Comparison of ENCODE assay signal across 8 cellular contexts in the genomic region with DNA sequence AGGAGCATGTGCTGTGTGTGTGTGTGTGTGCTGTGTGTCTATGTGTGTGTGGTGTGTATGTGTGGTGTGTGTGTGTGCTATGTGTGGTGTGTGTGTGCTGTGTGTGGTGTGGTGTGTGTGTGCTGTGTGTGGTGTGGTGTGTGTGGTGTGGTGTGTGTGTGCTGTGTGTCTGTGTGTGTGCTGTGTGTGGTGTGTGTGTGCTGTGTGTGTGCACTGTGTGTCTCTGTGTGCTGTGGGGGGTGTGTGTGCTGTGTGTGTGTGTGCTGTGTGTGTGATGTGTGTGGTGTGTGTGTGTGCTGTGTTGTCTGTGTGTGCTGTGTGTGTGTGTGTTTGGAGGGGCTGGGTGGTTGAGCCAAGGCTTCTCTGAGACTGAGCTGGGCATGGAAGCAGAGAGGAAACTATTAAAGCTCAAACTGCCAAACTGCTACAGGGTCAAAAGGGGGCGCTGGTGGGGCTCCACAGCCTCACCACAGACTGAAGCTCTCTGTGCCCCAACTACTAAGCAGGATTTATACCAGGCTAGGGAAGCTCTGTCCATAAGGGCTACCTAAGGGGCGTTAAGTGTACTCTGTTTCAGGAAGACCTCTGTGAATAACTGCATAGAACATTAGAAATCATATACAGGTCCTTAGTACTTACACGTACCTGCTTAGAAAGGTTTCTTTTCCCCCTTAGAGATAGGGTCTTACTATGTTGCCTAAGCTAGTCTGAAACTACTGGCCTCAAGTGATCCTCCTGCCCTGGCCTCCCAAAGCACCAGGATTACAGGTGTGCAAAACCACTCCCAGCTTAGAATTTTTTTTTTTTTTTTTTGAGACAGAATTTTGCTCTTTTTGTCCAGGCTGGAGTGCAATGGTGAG.
A peak's percentile ranks its signal among the peaks of the same experiment; 100 is the strongest.
DNase-seq lines count a peak whose midpoint lies in the region; ATAC-seq, FAIRE-seq and TF ChIP-seq lines count a peak whose summit lies in the region.

No MANE protein-coding gene starts in this region.

- H3K36me3 Mint-ChIP-seq in activated naive CD8-positive, alpha-beta T cell: peaks cover 3% of the 10 kb centered on the region

- DNase-seq in D721Med (ENCODE audit: insufficient read length, low spot score) (peak; percentile 48), KBM-7 (peak; percentile 81), SW480 (ENCODE audit: low spot score) (peak; percentile 43), hepatic stellate cell (ENCODE audit: low spot score) (peak; percentile 57), epidermal melanocyte (ENCODE audit: insufficient read length, low spot score) (no peak)
- DNase-seq in stimulated activated CD4-positive, alpha-beta T cell treated with anti-CD3 and anti-CD28 coated beads, Interleukin-15, amount 100 ng/mL, for 24 hours: peak; percentile 62

- no peak overlapping the region for H3K4me3 Mint-ChIP-seq in activated naive CD8-positive, alpha-beta T cell

- H3K4me1 Mint-ChIP-seq in activated naive CD8-positive, alpha-beta T cell (ENCODE audit: low read depth): peaks cover 13% of the 10 kb centered on the region

- peak overlapping the region; percentile 64 for H3K27ac Mint-ChIP-seq in activated naive CD8-positive, alpha-beta T cell

- no peak for FAIRE-seq in D721Med (lab: Jason Lieb, UNC)

- no peaks in the 10 kb centered on the region for H3K27me3 Mint-ChIP-seq in activated naive CD8-positive, alpha-beta T cell

- no peak for ATAC-seq in HG03025 (IDR thresholded peaks at IDR 0.05; ENCODE audit: low FRiP score, unreplicated experiment)

- in situ Hi-C loops in KBM-7 (cut with MboI; ENCODE audit: low pct_unique_long_range_greater_than_20kb, low sequenced_read_pairs): no loop called here

- no peaks in the 10 kb centered on the region for H3K9me3 Mint-ChIP-seq in activated naive CD8-positive, alpha-beta T cell (ENCODE audit: low read depth)

- TF ChIP-seq CTCF in D721Med (IDR thresholded peaks at IDR 0.05; ENCODE audit: insufficient read depth, missing control alignments): peak; percentile 91
